Comparison of ENCODE assay signal across 1 cellular context in genomic region chr3:43319364-43319763, GRCh38.
TF ChIP-seq lines count a peak whose summit lies in the region.

No MANE protein-coding gene starts in this region.

TF ChIP-seq in liver, 16 proteins besides CTCF, POLR2A, EP300 and RAD21 (continued from another document):
- no peak for TF ChIP-seq REST (IDR thresholded peaks at IDR 0.05)
